ENCODE assay signal across 16 cellular contexts in the genomic region with DNA sequence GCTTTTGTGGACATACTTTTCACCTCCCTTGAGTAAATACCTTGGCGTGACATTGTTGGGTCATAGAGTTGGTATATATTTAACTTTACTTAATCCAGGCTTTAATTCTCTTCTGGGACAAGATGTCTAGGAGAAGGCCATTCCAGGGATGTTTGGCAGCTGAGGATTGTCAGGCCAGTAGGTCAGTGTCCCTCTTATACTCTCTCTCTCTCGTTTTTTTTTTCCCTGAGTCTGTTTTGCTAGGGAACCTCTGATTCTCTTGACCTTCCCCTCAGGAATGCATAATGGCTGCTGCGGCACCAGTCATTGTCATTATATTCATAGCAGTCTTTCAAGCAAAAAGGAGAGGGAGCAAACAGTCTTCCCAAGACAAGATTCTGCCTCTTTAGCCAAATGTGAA. TPM values are rescaled to one million over a fixed set of nuclear protein-coding genes. Genes with fewer than 3 reads are reported as not detected.
DNase-seq lines count a peak whose midpoint lies in the region; ATAC-seq and TF ChIP-seq lines count a peak whose summit lies in the region.
"Had no signal": no experiment of that assay in that cellular context is flagged by ENCODE, and none has a peak within 500 bp of the region (broad histone marks: within the 10 kb centered on the region; RNA-seq: fewer than 3 reads in every experiment).

No MANE protein-coding gene starts in this region.

- peak overlapping the region; percentile 60 for H3K27ac Mint-ChIP-seq in type B pancreatic cell

- H3K27ac ChIP-seq in colonic mucosa (peak overlapping the region; percentile 65), osteoblast (ENCODE audit: low read depth, low read length) (peak overlapping the region; percentile 59), GM23248 (no peak overlapping the region), A673 (ENCODE audit: low read depth, low read length, poor library complexity, severe bottlenecking) (no peak overlapping the region)
- H3K27ac ChIP-seq: 22Rv1; BLaER1 treated with 17β-estradiol and CSF1 and Interleukin-3, amounts not matched to agents 10 nM and 100 nM; PC-9 had no signal

- DNase-seq in Right ventricle myocardium superior = peak; percentile 6
- DNase-seq in cardiac septum (ENCODE audit: low spot score) = no peak
- no peak for DNase-seq in colonic mucosa
- DNase-seq in osteoblast (ENCODE audit: insufficient read length, low spot score, missing footprints) = peak; percentile 14
- DNase-seq in type B pancreatic cell (ENCODE audit: extremely low spot score, unreplicated experiment) = no peak
- no peak for DNase-seq in superior temporal gyrus (ENCODE audit: extremely low spot score)
- no peak for DNase-seq in GM23248
- no peak for DNase-seq in A673 (ENCODE audit: low spot score)
- DNase-seq: EL, HCEC 1CT, NCI-H1048, NCI-H345, NCI-H748 treated with DMSO at 0.1 percent for 48 hours, PC-9 had no signal

- H2AFZ ChIP-seq in osteoblast (ENCODE audit: low read length) (no peak overlapping the region), GM23248 (no peak overlapping the region)
- H2AFZ ChIP-seq: PC-9 had no signal

- H3K9ac ChIP-seq in colonic mucosa (ENCODE audit: low read depth in 2 of 2, low read length in 2 of 2) (peak overlapping the region; percentile 24 to 27), GM23248 (no peak overlapping the region)
- H3K9ac ChIP-seq: BLaER1 treated with 17β-estradiol and CSF1 and Interleukin-3, amounts not matched to agents 10 nM and 100 nM had no signal

- H3K4me3 ChIP-seq in colonic mucosa = no peak overlapping the region
- no peak overlapping the region for H3K4me3 ChIP-seq in osteoblast (ENCODE audit: insufficient read depth, low read length)
- H3K4me3 ChIP-seq in GM23248 = no peak overlapping the region
- no peak overlapping the region for H3K4me3 ChIP-seq in A673 (ENCODE audit: low read depth, low read length, poor library complexity, severe bottlenecking)
- H3K4me3 ChIP-seq: BLaER1 treated with 17β-estradiol and CSF1 and Interleukin-3, amounts not matched to agents 10 nM and 100 nM; PC-9 had no signal

- H3K4me1 Mint-ChIP-seq in type B pancreatic cell (ENCODE audit: unreplicated experiment) = peaks cover 21% of the 10 kb centered on the region

- H3K36me3 ChIP-seq in colonic mucosa = no peaks in the 10 kb centered on the region
- no peaks in the 10 kb centered on the region for H3K36me3 ChIP-seq in osteoblast (ENCODE audit: insufficient read depth, low read length)
- H3K36me3 ChIP-seq in GM23248 (ENCODE audit: low read depth) = no peaks in the 10 kb centered on the region; the same call in 1 of the 2 replicates
- no peaks in the 10 kb centered on the region for H3K36me3 ChIP-seq in A673 (ENCODE audit: insufficient read depth, low read length, poor library complexity, severe bottlenecking)

- no peaks in the 10 kb centered on the region for H3K9me2 ChIP-seq in GM23248 (ENCODE audit: insufficient read depth)

- no peak for ATAC-seq in Right ventricle myocardium superior (ENCODE audit: poor library complexity)

- H3K4me2 ChIP-seq in osteoblast (ENCODE audit: insufficient read depth, low read length) = no peak overlapping the region
- no peak overlapping the region for H3K4me2 ChIP-seq in GM23248 (ENCODE audit: unreplicated experiment)
- H3K4me2 ChIP-seq: BLaER1 treated with 17β-estradiol and CSF1 and Interleukin-3, amounts not matched to agents 10 nM and 100 nM; PC-9 had no signal

- in situ Hi-C loops in GM23248 (cut with MboI) = no loop called here

- peaks cover 12% of the 10 kb centered on the region for H3F3A ChIP-seq in GM23248 (ENCODE audit: insufficient read depth)

- POLR2A ChIA-PET in A673 (lab: Charles Lee; ENCODE audit: low non-redundant PET) = no interaction called here

- intact Hi-C loops in Right ventricle myocardium superior (cut with DNase I) (no loop called here), cardiac septum (cut with DNase I) (no loop called here), colonic mucosa (cut with DNase I) (no loop called here), A673 (cut with micrococcal nuclease; ENCODE audit: unreplicated experiment) (no loop called here)

- no peaks in the 10 kb centered on the region for H3K27me3 Mint-ChIP-seq in type B pancreatic cell

- peaks cover 83% of the 10 kb centered on the region for H3K79me2 ChIP-seq in osteoblast (ENCODE audit: insufficient read depth, low read length)
- peaks cover 100% of the 10 kb centered on the region for H3K79me2 ChIP-seq in GM23248 (ENCODE audit: insufficient read depth)

- TF ChIP-seq CTCF in colonic mucosa (IDR thresholded peaks at IDR 0.05) = no peak
- TF ChIP-seq CTCF in osteoblast (IDR thresholded peaks at IDR 0.05; ENCODE audit: extremely low read depth, low read depth, low read length) = no peak
- TF ChIP-seq CTCF in type B pancreatic cell (conservative IDR thresholded peaks at IDR 0.05) = no peak
- no peak for TF ChIP-seq CTCF in A673 (conservative IDR thresholded peaks at IDR 0.05; ENCODE audit: low read depth, low read length)

- H3K27me3 ChIP-seq in colonic mucosa = no peaks in the 10 kb centered on the region
- H3K27me3 ChIP-seq in osteoblast (ENCODE audit: insufficient read depth, low read length) = no peaks in the 10 kb centered on the region
- no peaks in the 10 kb centered on the region for H3K27me3 ChIP-seq in GM23248 (replicated peaks; ENCODE audit: insufficient read depth)
- no peaks in the 10 kb centered on the region for H3K27me3 ChIP-seq in A673 (replicated peaks; ENCODE audit: insufficient read depth, low read depth, low read length, poor library complexity)
- H3K27me3 ChIP-seq: BLaER1 treated with 17β-estradiol and CSF1 and Interleukin-3, amounts not matched to agents 10 nM and 100 nM had no signal

- H3K9me3 ChIP-seq in colonic mucosa = no peaks in the 10 kb centered on the region
- no peaks in the 10 kb centered on the region for H3K9me3 ChIP-seq in osteoblast (ENCODE audit: low read depth, low read length)
- no peaks in the 10 kb centered on the region for H3K9me3 ChIP-seq in GM23248 (ENCODE audit: low read depth)
- no peaks in the 10 kb centered on the region for H3K9me3 ChIP-seq in A673 (ENCODE audit: low read depth, low read length, poor library complexity, severe bottlenecking)
- H3K9me3 ChIP-seq: BLaER1 treated with 17β-estradiol and CSF1 and Interleukin-3, amounts not matched to agents 10 nM and 100 nM had no signal

- H3K36me3 Mint-ChIP-seq in type B pancreatic cell = peaks cover 15% of the 10 kb centered on the region

- no TSS peak for BruUV-seq in A673 (replicated peaks; lab: Mats Ljungman, UMichigan)

- peaks cover 9% of the 10 kb centered on the region for H3K4me1 ChIP-seq in colonic mucosa
- peaks cover 24% of the 10 kb centered on the region for H3K4me1 ChIP-seq in osteoblast (ENCODE audit: insufficient read depth, low read length)
- peaks cover 16% of the 10 kb centered on the region for H3K4me1 ChIP-seq in GM23248 (ENCODE audit: insufficient read depth)
- peaks cover 10% of the 10 kb centered on the region for H3K4me1 ChIP-seq in A673 (ENCODE audit: insufficient read depth, low read length, poor library complexity, severe bottlenecking)

- 80 to 92% methylated on average over 3 of the region's 3 CpGs for WGBS in GM23248 (ENCODE audit: low coverage in 1 of 2, low lambda C conversion rate in 2 of 2, missing lambda C conversion rate in 2 of 2), 2 experiments

- H4K20me1 ChIP-seq in osteoblast (ENCODE audit: insufficient read depth, low read length) (peaks cover 25% of the 10 kb centered on the region), GM23248 (ENCODE audit: insufficient read depth) (0 out of 2 replicates have a peak, but pooled peaks cover 5% of the 10 kb centered on the region)

- H3K9me3 Mint-ChIP-seq in type B pancreatic cell = no peaks in the 10 kb centered on the region

- no peak overlapping the region for H3K4me3 Mint-ChIP-seq in type B pancreatic cell

- CTCF ChIA-PET in A673 (lab: Charles Lee) = no interaction called here

RNA-seq across cellular contexts. Expression of a gene that starts 48.8 kb away (rescaled TPM):
- 7.2 TPM for total RNA-seq in Right ventricle myocardium superior
- 9.3 TPM for total RNA-seq in cardiac septum
- 10 to 100 TPM; 11.7 to 13.4 TPM for total RNA-seq in colonic mucosa
- total RNA-seq in osteoblast = 3.8 and 4.7 TPM in 2 replicates
- 22.9 and 23.5 TPM in 2 replicates for total RNA-seq in type B pancreatic cell (ENCODE audit: low replicate concordance)
- 0.86 and 3.8 TPM in 2 replicates for total RNA-seq in GM23248 (2014; rRNA removed; shearing (Covaris generic))
- polyA plus RNA-seq in GM23248 (2016; fragmentation: Nextera tagmentation; extraction: Ambion mirVana) = 0.81 and 1.1 TPM in 2 replicates
- total RNA-seq in A673 (2021) = 23.1 and 24.3 TPM in 2 replicates

RNA-seq across cellular contexts. Expression of a gene that starts 55.5 kb away (rescaled TPM):
- total RNA-seq in Right ventricle myocardium superior (45.2 TPM), cardiac septum (42.6 TPM), colonic mucosa (10 to 100 TPM; 10.9 to 33.7 TPM), osteoblast (136 and 144 TPM in 2 replicates), type B pancreatic cell (ENCODE audit: low replicate concordance) (10.3 and 21.0 TPM in 2 replicates), A673 (2021) (2.9 and 3.0 TPM in 2 replicates)
- 163 and 169 TPM in 2 replicates for total RNA-seq in GM23248 (2014; rRNA removed; shearing (Covaris generic))
- 498 and 517 TPM in 2 replicates for polyA plus RNA-seq in GM23248 (2016; fragmentation: Nextera tagmentation; extraction: Ambion mirVana)

Comparison
In these comparisons a context has a peak if more than half of its experiments do, and no peak if none do; other contexts are left out.
1. DNase-seq: peak in Right ventricle myocardium superior (single experiment) and osteoblast (single experiment); none in cardiac septum (single experiment), colonic mucosa (single experiment), type B pancreatic cell (single experiment), superior temporal gyrus (single experiment), GM23248 (single experiment) and A673 (single experiment).
2. H3K27ac ChIP-seq: peak in colonic mucosa (single experiment) and osteoblast (single experiment); none in GM23248 (single experiment) and A673 (single experiment).